Comparison of ENCODE assay signal across 14 cellular contexts in genomic region chr2:113105047-113105446, GRCh38. TPM values are rescaled to one million over a fixed set of nuclear protein-coding genes. Genes with fewer than 3 reads are reported as not detected.
DNase-seq lines count a peak whose midpoint lies in the region; ATAC-seq and TF ChIP-seq lines count a peak whose summit lies in the region.
"Had no signal": no experiment of that assay in that cellular context is flagged by ENCODE, and none has a peak within 500 bp of the region (broad histone marks: within the 10 kb centered on the region; RNA-seq: fewer than 3 reads in every experiment).

No MANE protein-coding gene starts in this region.

- no peak overlapping the region for H3K9ac ChIP-seq in H9 (ENCODE audit: extremely low read depth, insufficient read length, low read length)

- no peak overlapping the region for H2BK15ac ChIP-seq in H9 (ENCODE audit: low read depth, low read length)

- DNase-seq in activated naive CD4-positive, alpha-beta T cell treated with Interleukin-2 at 50 U/mL for 16 hours: peak; percentile 44
- DNase-seq in activated naive CD4-positive, alpha-beta T cell treated with anti-CD3 and anti-CD28 coated beads, Interleukin-2, amount 10 ng/mL, durations not matched to agents 7 days and 5 days: no peak
- DNase-seq in activated CD8-positive, alpha-beta T cell treated with anti-CD3 and anti-CD28 coated beads for 36 hours: peak; percentile 87
- no peak for DNase-seq in H9
- DNase-seq: cerebellar nuclear complex, NCI-H1436 had no signal

- no peaks in the 10 kb centered on the region for H3K23me2 ChIP-seq in H9 (ENCODE audit: insufficient read length, low read depth, low read length, poor library complexity, severe bottlenecking)

- H3K36me3 Mint-ChIP-seq in activated naive CD4-positive, alpha-beta T cell treated with anti-CD3 and anti-CD28 coated beads, Interleukin-2, amount 10 ng/mL, durations not matched to agents 7 days and 5 days: no peaks in the 10 kb centered on the region
- peaks cover 9% of the 10 kb centered on the region for H3K36me3 Mint-ChIP-seq in activated CD8-positive, alpha-beta T cell treated with anti-CD3 and anti-CD28 coated beads for 36 hours (ENCODE audit: low read depth)
- no peaks in the 10 kb centered on the region for H3K36me3 Mint-ChIP-seq in stimulated activated memory B cell treated with anti-CD40 and anti-IgM and Interleukin-4, amounts not matched to agents 10 μg/mL and 1 μg/mL and 100 μg/mL, for 72 hours
- peaks cover 0 to 3% (median 0%) of the 10 kb centered on the region in 3 experiments; a peak in 2 of 7 replicates for H3K36me3 Mint-ChIP-seq in H9 (ENCODE audit: insufficient read depth in 1 of 3, low read depth in 3 of 3)

- H3K14ac ChIP-seq in H9 (ENCODE audit: insufficient read depth, low read length): no peak overlapping the region

- no peak overlapping the region for H2BK20ac ChIP-seq in H9 (ENCODE audit: low read depth, low read length, poor library complexity, severe bottlenecking)

- no peak overlapping the region for H2AFZ ChIP-seq in H9 (ENCODE audit: low read length)

- no peak overlapping the region for H3K27ac Mint-ChIP-seq in activated naive CD4-positive, alpha-beta T cell treated with anti-CD3 and anti-CD28 coated beads, Interleukin-2, amount 10 ng/mL, durations not matched to agents 7 days and 5 days
- H3K27ac Mint-ChIP-seq in activated CD8-positive, alpha-beta T cell treated with anti-CD3 and anti-CD28 coated beads for 36 hours: peak overlapping the region; percentile 87
- no peak overlapping the region for H3K27ac Mint-ChIP-seq in stimulated activated memory B cell treated with anti-CD40 and anti-IgM and Interleukin-4, amounts not matched to agents 10 μg/mL and 1 μg/mL and 100 μg/mL, for 72 hours
- no peak overlapping the region for H3K27ac Mint-ChIP-seq in H9
- H3K27ac Mint-ChIP-seq: B cell, nephron had no signal

- intact Hi-C loops in activated CD8-positive, alpha-beta T cell treated with anti-CD3 and anti-CD28 coated beads for 36 hours (cut with micrococcal nuclease): no loop called here

- H3K9me3 ChIP-seq in H9 (ENCODE audit: control insufficient read depth, low read depth, low read length): no peaks in the 10 kb centered on the region

- ATAC-seq in activated CD8-positive, alpha-beta T cell treated with anti-CD3 and anti-CD28 coated beads for 36 hours: peak; percentile 65
- ATAC-seq in esophagus mucosa: peak; percentile 71
- ATAC-seq in stimulated activated memory B cell treated with anti-CD40 and anti-IgM and Interleukin-4, amounts not matched to agents 10 μg/mL and 1 μg/mL and 100 μg/mL, for 72 hours: peak; percentile 34
- no peak for ATAC-seq in GM21737 (IDR thresholded peaks at IDR 0.05; ENCODE audit: unreplicated experiment)
- no peak for ATAC-seq in HG02870 (IDR thresholded peaks at IDR 0.05; ENCODE audit: unreplicated experiment)

- no peak overlapping the region for H2AK5ac ChIP-seq in H9 (ENCODE audit: insufficient read length, low read length)

- no peak overlapping the region for H3K4me2 ChIP-seq in H9 (ENCODE audit: insufficient read depth, insufficient read length, low read length)

- no peak overlapping the region for H3T11ph ChIP-seq in H9 (ENCODE audit: low read length)

- peaks cover 11% of the 10 kb centered on the region for H3K9me3 Mint-ChIP-seq in activated naive CD4-positive, alpha-beta T cell treated with anti-CD3 and anti-CD28 coated beads, Interleukin-2, amount 10 ng/mL, durations not matched to agents 7 days and 5 days
- H3K9me3 Mint-ChIP-seq in activated CD8-positive, alpha-beta T cell treated with anti-CD3 and anti-CD28 coated beads for 36 hours: peaks cover 19% of the 10 kb centered on the region
- H3K9me3 Mint-ChIP-seq in stimulated activated memory B cell treated with anti-CD40 and anti-IgM and Interleukin-4, amounts not matched to agents 10 μg/mL and 1 μg/mL and 100 μg/mL, for 72 hours: peaks cover 6% of the 10 kb centered on the region
- H3K9me3 Mint-ChIP-seq in H9: peaks cover 6 to 34% of the 10 kb centered on the region in 2 experiments; a peak in 4 of 5 replicates
- H3K9me3 Mint-ChIP-seq: nephron had no signal

- POLR2A ChIA-PET in activated CD8-positive, alpha-beta T cell treated with anti-CD3 and anti-CD28 coated beads for 36 hours (lab: Charles Lee): interaction anchor here (1.1 to 1.9 kb wide), 5 partner anchors 12 to 69 kb away, joined by 3 to 12 read pairs (median 3); partner anchors contain the start of gene PSD4

- CTCF ChIA-PET in activated naive CD4-positive, alpha-beta T cell treated with anti-CD3 and anti-CD28 coated beads, Interleukin-2, amount 10 ng/mL, durations not matched to agents 7 days and 5 days (lab: Charles Lee): no interaction called here
- CTCF ChIA-PET in activated CD8-positive, alpha-beta T cell treated with anti-CD3 and anti-CD28 coated beads for 36 hours (lab: Charles Lee): interaction anchor here (1.9 to 3.7 kb wide), 2 partner anchors 25 to 32 kb away, joined by 7 to 37 read pairs; no protein-coding TSS in a partner anchor

- no peak for TF ChIP-seq CTCF in activated CD8-positive, alpha-beta T cell treated with anti-CD3 and anti-CD28 coated beads for 36 hours (IDR thresholded peaks at IDR 0.05)
- TF ChIP-seq CTCF in H9 (conservative IDR thresholded peaks at IDR 0.05): no peak

- no peak overlapping the region for H3K56ac ChIP-seq in H9 (ENCODE audit: insufficient read length, low read depth, low read length)

- H4K8ac ChIP-seq in H9 (replicated peaks; ENCODE audit: insufficient read length, low read depth, low read length): no peak overlapping the region

- H3K4me1 Mint-ChIP-seq in activated naive CD4-positive, alpha-beta T cell treated with anti-CD3 and anti-CD28 coated beads, Interleukin-2, amount 10 ng/mL, durations not matched to agents 7 days and 5 days: peaks cover 11% of the 10 kb centered on the region
- peaks cover 38% of the 10 kb centered on the region for H3K4me1 Mint-ChIP-seq in activated CD8-positive, alpha-beta T cell treated with anti-CD3 and anti-CD28 coated beads for 36 hours (ENCODE audit: low read depth)
- peaks cover 19% of the 10 kb centered on the region for H3K4me1 Mint-ChIP-seq in stimulated activated memory B cell treated with anti-CD40 and anti-IgM and Interleukin-4, amounts not matched to agents 10 μg/mL and 1 μg/mL and 100 μg/mL, for 72 hours
- 0 out of 4 replicates have a peak, but pooled peaks cover 0 to 3% of the 10 kb centered on the region in 2 experiments for H3K4me1 Mint-ChIP-seq in H9
- H3K4me1 Mint-ChIP-seq: B cell, nephron had no signal

- no peak overlapping the region for H2BK120ac ChIP-seq in H9 (ENCODE audit: low read depth, low read length, poor library complexity, severe bottlenecking)

- no peak overlapping the region for H4K91ac ChIP-seq in H9 (ENCODE audit: insufficient read length, low read depth, low read length)

- no peak overlapping the region for H2BK12ac ChIP-seq in H9 (ENCODE audit: insufficient read length, low read depth, low read length)

- H3K4me3 Mint-ChIP-seq in activated naive CD4-positive, alpha-beta T cell treated with anti-CD3 and anti-CD28 coated beads, Interleukin-2, amount 10 ng/mL, durations not matched to agents 7 days and 5 days: no peak overlapping the region
- no peak overlapping the region for H3K4me3 Mint-ChIP-seq in activated CD8-positive, alpha-beta T cell treated with anti-CD3 and anti-CD28 coated beads for 36 hours
- no peak overlapping the region for H3K4me3 Mint-ChIP-seq in stimulated activated memory B cell treated with anti-CD40 and anti-IgM and Interleukin-4, amounts not matched to agents 10 μg/mL and 1 μg/mL and 100 μg/mL, for 72 hours
- H3K4me3 Mint-ChIP-seq in H9: no peak overlapping the region
- H3K4me3 Mint-ChIP-seq: B cell, nephron had no signal

- no peak overlapping the region for H3K27ac ChIP-seq in H9 (ENCODE audit: insufficient read length, low read depth, low read length)
- H3K27ac ChIP-seq: VCaP had no signal

- no peaks in the 10 kb centered on the region for H3K4me1 ChIP-seq in H9 (ENCODE audit: insufficient read depth, low read length)

- H2BK5ac ChIP-seq in H9 (ENCODE audit: insufficient read length, low read length): no peak overlapping the region

- no peak overlapping the region for H3K18ac ChIP-seq in H9 (ENCODE audit: insufficient read length, low read depth, low read length)

- no peak overlapping the region for H3K23ac ChIP-seq in H9 (ENCODE audit: insufficient read length, low read depth, low read length)

- H4K5ac ChIP-seq in H9 (ENCODE audit: insufficient read length, low read depth, low read length): no peak overlapping the region

- H3K79me1 ChIP-seq in H9 (ENCODE audit: insufficient read depth, low read depth, low read length, poor library complexity, severe bottlenecking): no peaks in the 10 kb centered on the region

- no peak overlapping the region for H3K4ac ChIP-seq in H9 (ENCODE audit: low read depth, low read length)

- no CpG with 5 or more reads among the region's 5 CpGs for WGBS in H9 (ENCODE audit: extremely low coverage, insufficient read length, low lambda C conversion rate)

- no peaks in the 10 kb centered on the region for H4K20me1 ChIP-seq in H9 (ENCODE audit: control insufficient read depth, insufficient read depth, insufficient read length)

- peaks cover 3% of the 10 kb centered on the region for H3K27me3 Mint-ChIP-seq in activated naive CD4-positive, alpha-beta T cell treated with anti-CD3 and anti-CD28 coated beads, Interleukin-2, amount 10 ng/mL, durations not matched to agents 7 days and 5 days
- no peaks in the 10 kb centered on the region for H3K27me3 Mint-ChIP-seq in activated CD8-positive, alpha-beta T cell treated with anti-CD3 and anti-CD28 coated beads for 36 hours
- peaks cover 11% of the 10 kb centered on the region for H3K27me3 Mint-ChIP-seq in stimulated activated memory B cell treated with anti-CD40 and anti-IgM and Interleukin-4, amounts not matched to agents 10 μg/mL and 1 μg/mL and 100 μg/mL, for 72 hours
- H3K27me3 Mint-ChIP-seq in H9 (ENCODE audit: low read depth): peaks cover 6% of the 10 kb centered on the region

- H3K27me3 ChIP-seq in H9 (ENCODE audit: insufficient read depth, low read length): no peaks in the 10 kb centered on the region

- no peaks in the 10 kb centered on the region for H3K79me2 ChIP-seq in H9 (ENCODE audit: insufficient read depth, low read length)

RNA-seq across cellular contexts. Expression of gene IL1RN, which starts 22.4 kb away (rescaled TPM):
- under 1 TPM; 0.50 to 0.85 TPM for total RNA-seq in activated CD8-positive, alpha-beta T cell treated with anti-CD3 and anti-CD28 coated beads for 36 hours
- total RNA-seq in esophagus mucosa (871 TPM), H9 (2021) (not detected in 2 replicates)
- total RNA-seq: B cell, OCI-LY7 had no signal

RNA-seq across cellular contexts. Expression of gene IL1F10, which starts 37.3 kb away (rescaled TPM):
- not detected for total RNA-seq in activated CD8-positive, alpha-beta T cell treated with anti-CD3 and anti-CD28 coated beads for 36 hours
- total RNA-seq in esophagus mucosa: not detected
- total RNA-seq in H9 (2021): not detected in 2 replicates
- total RNA-seq: B cell, OCI-LY7 had no signal

RNA-seq across cellular contexts. Expression of gene IL36RN, which starts 46.0 kb away (rescaled TPM):
- not detected for total RNA-seq in activated CD8-positive, alpha-beta T cell treated with anti-CD3 and anti-CD28 coated beads for 36 hours
- total RNA-seq in esophagus mucosa: 64.1 TPM
- not detected in 2 replicates for total RNA-seq in H9 (2021)
- total RNA-seq: B cell, OCI-LY7 had no signal

RNA-seq across cellular contexts. Expression of gene IL36B, which starts 52.4 kb away (rescaled TPM):
- total RNA-seq in activated CD8-positive, alpha-beta T cell treated with anti-CD3 and anti-CD28 coated beads for 36 hours: not detected
- total RNA-seq in esophagus mucosa: 1.4 TPM
- not detected in 2 replicates for total RNA-seq in H9 (2021)
- total RNA-seq: B cell, OCI-LY7 had no signal

Comparison
In these comparisons a context has a peak if more than half of its experiments do, and no peak if none do; other contexts are left out.
1. DNase-seq: peak in activated naive CD4-positive, alpha-beta T cell treated with Interleukin-2 at 50 U/mL for 16 hours (single experiment) and activated CD8-positive, alpha-beta T cell treated with anti-CD3 and anti-CD28 coated beads for 36 hours (single experiment); none in activated naive CD4-positive, alpha-beta T cell treated with anti-CD3 and anti-CD28 coated beads, Interleukin-2, amount 10 ng/mL, durations not matched to agents 7 days and 5 days (single experiment) and H9 (single experiment).
2. ATAC-seq: peak in activated CD8-positive, alpha-beta T cell treated with anti-CD3 and anti-CD28 coated beads for 36 hours (single experiment), esophagus mucosa (single experiment) and stimulated activated memory B cell treated with anti-CD40 and anti-IgM and Interleukin-4, amounts not matched to agents 10 μg/mL and 1 μg/mL and 100 μg/mL, for 72 hours (single experiment); none in GM21737 (single experiment) and HG02870 (single experiment).
3. RNA of gene IL1RN, which starts 22.4 kb away (total RNA-seq): 871 TPM in esophagus mucosa (single experiment); 0.50 to 0.85 TPM in activated CD8-positive, alpha-beta T cell treated with anti-CD3 and anti-CD28 coated beads for 36 hours and not detected in H9; every median in the first group is over 100 times any median in the second.
4. RNA of gene IL36RN, which starts 46.0 kb away (total RNA-seq): 64.1 TPM in esophagus mucosa (single experiment); not detected in activated CD8-positive, alpha-beta T cell treated with anti-CD3 and anti-CD28 coated beads for 36 hours and not detected in H9; every median in the first group is over 10 times any median in the second.